In genomic region chr7:21426286-21426957, GRCh38 we compare ENCODE assay signal across 8 cellular contexts. TPM values are rescaled to one million over a fixed set of nuclear protein-coding genes. Genes with fewer than 3 reads are reported as not detected.
DNase-seq lines count a peak whose midpoint lies in the region; ATAC-seq and TF ChIP-seq lines count a peak whose summit lies in the region.

No MANE protein-coding gene starts in this region.

- H3K36me3 Mint-ChIP-seq in activated T-cell treated with anti-CD3 and anti-CD28 coated beads, Interleukin-2, amount 50 U/mL, for 72 hours (ENCODE audit: insufficient read depth in 2 of 2), result peaks cover 8 to 10% of the 10 kb centered on the region in 2 donors
- peaks cover 24% of the 10 kb centered on the region for H3K36me3 Mint-ChIP-seq in activated B cell treated with CpG ODN at 0.5 μM for 24 hours (ENCODE audit: low read depth)

- H3K4me3 ChIP-seq in iPS-11a (ENCODE audit: low read depth, low read length), result peak overlapping the region; percentile 36

- POLR2A ChIA-PET in activated B cell treated with CpG ODN at 0.5 μM for 24 hours (lab: Charles Lee), result interaction anchor here (0.6 to 2.8 kb wide), 8 partner anchors 8 to 1755 kb away, joined by 3 to 42 read pairs (median 6); partner anchors contain the start of gene CDCA7L

- peak overlapping the region; percentile 90 to 100 for H3K4me3 Mint-ChIP-seq in activated T-cell treated with anti-CD3 and anti-CD28 coated beads, Interleukin-2, amount 50 U/mL, for 72 hours
- peak overlapping the region; percentile 100 for H3K4me3 Mint-ChIP-seq in activated B cell treated with CpG ODN at 0.5 μM for 24 hours
- H3K4me3 Mint-ChIP-seq in stimulated activated naive CD8-positive, alpha-beta T cell treated with anti-CD3 and anti-CD28 coated beads, Interleukin-15, amount 100 ng/mL, for 72 hours, result peak overlapping the region; percentile 100

- no peak for ATAC-seq in activated T-cell treated with anti-CD3 and anti-CD28 coated beads, Interleukin-2, amount 50 U/mL, for 72 hours (replicated peaks in 1 of 2)
- ATAC-seq in activated B cell treated with CpG ODN at 0.5 μM for 24 hours (ENCODE audit: low read depth) (no peak), HG03565 (IDR thresholded peaks at IDR 0.05; ENCODE audit: unreplicated experiment) (no peak), GM18519 (IDR thresholded peaks at IDR 0.05; ENCODE audit: low FRiP score, unreplicated experiment) (no peak)
- ATAC-seq in stimulated activated naive CD8-positive, alpha-beta T cell treated with anti-CD3 and anti-CD28 coated beads, Interleukin-15, amount 100 ng/mL, for 72 hours, result no peak

- TF ChIP-seq CTCF in activated B cell treated with CpG ODN at 0.5 μM for 24 hours (IDR thresholded peaks at IDR 0.05), result no peak

- H3K9me3 Mint-ChIP-seq in activated T-cell treated with anti-CD3 and anti-CD28 coated beads, Interleukin-2, amount 50 U/mL, for 72 hours, result no peaks in the 10 kb centered on the region
- H3K9me3 Mint-ChIP-seq in activated B cell treated with CpG ODN at 0.5 μM for 24 hours, result no peaks in the 10 kb centered on the region
- no peaks in the 10 kb centered on the region for H3K9me3 Mint-ChIP-seq in stimulated activated naive CD8-positive, alpha-beta T cell treated with anti-CD3 and anti-CD28 coated beads, Interleukin-15, amount 100 ng/mL, for 72 hours

- H3K4me1 Mint-ChIP-seq in activated T-cell treated with anti-CD3 and anti-CD28 coated beads, Interleukin-2, amount 50 U/mL, for 72 hours (ENCODE audit: low read depth), result peaks cover 40% of the 10 kb centered on the region
- peaks cover 41% of the 10 kb centered on the region for H3K4me1 Mint-ChIP-seq in activated B cell treated with CpG ODN at 0.5 μM for 24 hours
- peaks cover 28% of the 10 kb centered on the region for H3K4me1 Mint-ChIP-seq in stimulated activated naive CD8-positive, alpha-beta T cell treated with anti-CD3 and anti-CD28 coated beads, Interleukin-15, amount 100 ng/mL, for 72 hours

- peak overlapping the region; percentile 41 for H3K27ac Mint-ChIP-seq in activated T-cell treated with anti-CD3 and anti-CD28 coated beads, Interleukin-2, amount 50 U/mL, for 72 hours
- peak overlapping the region; percentile 87 for H3K27ac Mint-ChIP-seq in activated B cell treated with CpG ODN at 0.5 μM for 24 hours
- peak overlapping the region; percentile 21 to 88 for H3K27ac Mint-ChIP-seq in stimulated activated naive CD8-positive, alpha-beta T cell treated with anti-CD3 and anti-CD28 coated beads, Interleukin-15, amount 100 ng/mL, for 72 hours

- H3K27me3 Mint-ChIP-seq in activated T-cell treated with anti-CD3 and anti-CD28 coated beads, Interleukin-2, amount 50 U/mL, for 72 hours (ENCODE audit: low read depth), result no peaks in the 10 kb centered on the region
- no peaks in the 10 kb centered on the region for H3K27me3 Mint-ChIP-seq in activated B cell treated with CpG ODN at 0.5 μM for 24 hours
- no peaks in the 10 kb centered on the region for H3K27me3 Mint-ChIP-seq in stimulated activated naive CD8-positive, alpha-beta T cell treated with anti-CD3 and anti-CD28 coated beads, Interleukin-15, amount 100 ng/mL, for 72 hours

- no peak for DNase-seq in activated T-cell treated with anti-CD3 and anti-CD28 coated beads, Interleukin-2, amount 50 U/mL, for 72 hours
- no peak for DNase-seq in activated T-cell treated with anti-CD3 and anti-CD28 coated beads, Interleukin-2, amount 50 U/mL, for 48 hours
- DNase-seq in activated B cell treated with CpG ODN at 0.5 μM for 24 hours (no peak), T1000 (lab: John Stamatoyannopoulos, UW) (no peak)
- DNase-seq in stimulated activated naive CD8-positive, alpha-beta T cell treated with anti-CD3 and anti-CD28 coated beads, Interleukin-15, amount 100 ng/mL, for 72 hours, result no peak

- intact Hi-C loops in activated B cell treated with CpG ODN at 0.5 μM for 24 hours (cut with micrococcal nuclease), result loop anchor here (2.0 to 5.0 kb wide), 10 partner anchors 126 to 1986 kb away; partner anchors contain the start of genes CDCA7L, NUP42 and POLR1F

- CTCF ChIA-PET in activated B cell treated with CpG ODN at 0.5 μM for 24 hours (lab: Charles Lee), result interaction anchor here (0.8 to 2.0 kb wide), 5 partner anchors 69 to 657 kb away, joined by 3 to 10 read pairs (median 6); no protein-coding TSS in a partner anchor

RNA-seq across cellular contexts. Expression of gene SP4, which starts 1.5 kb away (rescaled TPM):
- 10 to 100 TPM; 21.5 to 23.7 TPM for total RNA-seq in activated T-cell treated with anti-CD3 and anti-CD28 coated beads, Interleukin-2, amount 50 U/mL, for 72 hours
- 23.6 and 28.7 TPM in 2 replicates for total RNA-seq in activated B cell treated with CpG ODN at 0.5 μM for 24 hours
